In genomic region chr3:184739594-184740505, GRCh38 we compare ENCODE assay signal across 23 cellular contexts. TPM values are rescaled to one million over a fixed set of nuclear protein-coding genes. Genes with fewer than 3 reads are reported as not detected.
DNase-seq lines count a peak whose midpoint lies in the region; ATAC-seq, FAIRE-seq and TF ChIP-seq lines count a peak whose summit lies in the region.
"Had no signal": no experiment of that assay in that cellular context is flagged by ENCODE, and none has a peak within 500 bp of the region (broad histone marks: within the 10 kb centered on the region; RNA-seq: fewer than 3 reads in every experiment).

No MANE protein-coding gene starts in this region.

- no peak overlapping the region for H2AK5ac ChIP-seq in mesenchymal stem cell (ENCODE audit: low read length, severe bottlenecking)

- H3K79me1 ChIP-seq in mesenchymal stem cell (replicated peaks; ENCODE audit: low read length, poor library complexity, severe bottlenecking), result no peaks in the 10 kb centered on the region

- no peak overlapping the region for H2BK120ac ChIP-seq in mesenchymal stem cell (ENCODE audit: low read depth, low read length)

- TF ChIP-seq POLR2A in vagina (IDR thresholded peaks at IDR 0.05), result no peak

- peak overlapping the region in 1 of 2 experiments; percentile 41 for H3K18ac ChIP-seq in mesenchymal stem cell (ENCODE audit: low read depth in 1 of 2, low read length in 2 of 2)

- no peak for DNase-seq in activated T-cell treated with anti-CD3 and anti-CD28 coated beads, Interleukin-2, amount 50 U/mL, for 72 hours
- no peak for DNase-seq in activated T-cell treated with anti-CD3 and anti-CD28 coated beads, Interleukin-2, amount 50 U/mL, for 48 hours
- DNase-seq in bronchial epithelial cell (ENCODE audit: low read depth) (peak; percentile 56), mesenchymal stem cell (no peak), vagina (ENCODE audit: extremely low spot score in 2 of 2) (peak in 1 of 2 donors; percentile 34), NCI-H1105 treated with DMSO at 0.1 percent for 48 hours (lab: John Stamatoyannopoulos, UW) (no peak), NCI-H1048 (lab: John Stamatoyannopoulos, UW) (no peak)
- DNase-seq in effector CD8-positive, alpha-beta T cell (lab: John Stamatoyannopoulos, UW), result no peak
- DNase-seq: activated CD4-positive, alpha-beta T cell treated with anti-CD3 and anti-CD28 coated beads, Interleukin-2, amount 50 U/mL, for 1 hour; activated CD8-positive, alpha-beta memory T cell treated with anti-CD3 and anti-CD28 coated beads, Interleukin-2, amount 50 U/mL, for 48 hours; activated effector memory CD4-positive, alpha-beta T cell treated with anti-CD3 and anti-CD28 coated beads, Interleukin-2, amount 50 U/mL, for 16 hours; BE2C; DMS79; kidney glomerular epithelial cell; NCI-H1092; NCI-H1930; psoas muscle; substantia nigra had no signal

- H3K27ac ChIP-seq in mesenchymal stem cell (ENCODE audit: low read length, poor library complexity, severe bottlenecking) (no peak overlapping the region), vagina (peak overlapping the region; percentile 77)
- H3K27ac ChIP-seq: A549, neutrophil, psoas muscle had no signal

- H3K4me3 ChIP-seq in bronchial epithelial cell (ENCODE audit: low read depth, low read length), result no peak overlapping the region
- no peak overlapping the region for H3K4me3 ChIP-seq in mesenchymal stem cell (ENCODE audit: insufficient read depth in 1 of 2, low read depth in 1 of 2, low read length in 2 of 2)
- no peak overlapping the region for H3K4me3 ChIP-seq in vagina
- H3K4me3 ChIP-seq: A549, lung, psoas muscle had no signal

- TF ChIP-seq CTCF in bronchial epithelial cell (IDR thresholded peaks at IDR 0.05; ENCODE audit: insufficient read depth, low read length, severe bottlenecking) (no peak), vagina (IDR thresholded peaks at IDR 0.05) (no peak)

- H3K9me3 ChIP-seq in mesenchymal stem cell (ENCODE audit: control insufficient read depth, low read length) (no peaks in the 10 kb centered on the region), vagina (no peaks in the 10 kb centered on the region)
- H3K9me3 ChIP-seq: A549, BE2C, neutrophil, psoas muscle had no signal

- H3K4me1 ChIP-seq in mesenchymal stem cell (ENCODE audit: control insufficient read depth, insufficient read depth, low read depth, low read length) (peaks cover 14% of the 10 kb centered on the region), vagina (peaks cover 41% of the 10 kb centered on the region)
- H3K4me1 ChIP-seq: A549, psoas muscle had no signal

- intact Hi-C loops in vagina (cut with DNase I), result no loop called here

- no peak for FAIRE-seq in bronchial epithelial cell (lab: Jason Lieb, UNC)
- FAIRE-seq: A549, GM18507 had no signal

- no peak overlapping the region for H3K4me2 ChIP-seq in mesenchymal stem cell (ENCODE audit: low read length, poor library complexity, severe bottlenecking)
- H3K4me2 ChIP-seq: A549 had no signal

- H3K27me3 ChIP-seq in bronchial epithelial cell (ENCODE audit: control insufficient read depth, insufficient read depth, low read length), result no peaks in the 10 kb centered on the region
- peaks cover 0 to 4% of the 10 kb centered on the region in 2 experiments for H3K27me3 ChIP-seq in mesenchymal stem cell (ENCODE audit: control insufficient read depth in 1 of 2, insufficient read depth in 1 of 2, low read length in 2 of 2)
- H3K27me3 ChIP-seq in vagina, result no peaks in the 10 kb centered on the region
- H3K27me3 ChIP-seq: BE2C had no signal

- no peaks in the 10 kb centered on the region for H3K9me3 Mint-ChIP-seq in activated T-cell treated with anti-CD3 and anti-CD28 coated beads, Interleukin-2, amount 50 U/mL, for 72 hours
- H3K9me3 Mint-ChIP-seq: T-helper 2 cell treated with Interferon-gamma antibody and Interleukin-4, amounts not matched to agents 5 μg/mL and 100 μg/mL, for 36 hours had no signal

- no peak overlapping the region for H3K4ac ChIP-seq in mesenchymal stem cell (ENCODE audit: low read depth in 1 of 2, low read length in 2 of 2)

- H3K36me3 Mint-ChIP-seq in activated T-cell treated with anti-CD3 and anti-CD28 coated beads, Interleukin-2, amount 50 U/mL, for 72 hours (ENCODE audit: insufficient read depth in 2 of 2), result no peaks in the 10 kb centered on the region

- H2AFZ ChIP-seq in mesenchymal stem cell (ENCODE audit: low read depth, low read length), result no peak overlapping the region

- no peak overlapping the region for H3K27ac Mint-ChIP-seq in activated T-cell treated with anti-CD3 and anti-CD28 coated beads, Interleukin-2, amount 50 U/mL, for 72 hours
- H3K27ac Mint-ChIP-seq: T-helper 2 cell treated with Interferon-gamma antibody and Interleukin-4, amounts not matched to agents 5 μg/mL and 100 μg/mL, for 36 hours had no signal

- peak; percentile 54 to 61 for ATAC-seq in activated T-cell treated with anti-CD3 and anti-CD28 coated beads, Interleukin-2, amount 50 U/mL, for 72 hours (replicated peaks in 1 of 2)
- ATAC-seq: A549 had no signal

- H2BK15ac ChIP-seq in mesenchymal stem cell (ENCODE audit: low read depth, poor library complexity, severe bottlenecking), result no peak overlapping the region

- H3K27me3 Mint-ChIP-seq in activated T-cell treated with anti-CD3 and anti-CD28 coated beads, Interleukin-2, amount 50 U/mL, for 72 hours (ENCODE audit: low read depth), result peaks cover 7% of the 10 kb centered on the region

- no peak overlapping the region for H3K23ac ChIP-seq in mesenchymal stem cell (ENCODE audit: low read length in 2 of 2)

- H3K36me3 ChIP-seq in bronchial epithelial cell (ENCODE audit: control insufficient read depth, insufficient read depth, low read length) (no peaks in the 10 kb centered on the region), mesenchymal stem cell (ENCODE audit: control insufficient read depth in 1 of 2, insufficient read depth in 2 of 2, low read depth in 1 of 2, low read length in 2 of 2) (no peaks in the 10 kb centered on the region), vagina (no peaks in the 10 kb centered on the region)
- H3K36me3 ChIP-seq: BE2C, neutrophil had no signal

- H3K14ac ChIP-seq in mesenchymal stem cell (ENCODE audit: low read length in 2 of 2), result peak overlapping the region in 1 of 2 experiments; percentile 63

- H3K4me1 Mint-ChIP-seq in activated T-cell treated with anti-CD3 and anti-CD28 coated beads, Interleukin-2, amount 50 U/mL, for 72 hours (ENCODE audit: low read depth), result peaks cover 16% of the 10 kb centered on the region

- H3K9ac ChIP-seq in mesenchymal stem cell (ENCODE audit: low read length), result peak overlapping the region; percentile 17

- H4K8ac ChIP-seq in mesenchymal stem cell (ENCODE audit: low read length), result no peak overlapping the region

- no peak overlapping the region for H4K91ac ChIP-seq in mesenchymal stem cell (ENCODE audit: low read length)

- no peak overlapping the region for H2BK12ac ChIP-seq in mesenchymal stem cell (ENCODE audit: low read length in 2 of 2)

- no peak overlapping the region for H3K4me3 Mint-ChIP-seq in activated T-cell treated with anti-CD3 and anti-CD28 coated beads, Interleukin-2, amount 50 U/mL, for 72 hours
- H3K4me3 Mint-ChIP-seq: T-helper 2 cell treated with Interferon-gamma antibody and Interleukin-4, amounts not matched to agents 5 μg/mL and 100 μg/mL, for 36 hours had no signal

- WGBS in mesenchymal stem cell, result 95% methylated on average over 4 of the region's 5 CpGs

- no peak overlapping the region for H2BK5ac ChIP-seq in mesenchymal stem cell (ENCODE audit: low read depth, low read length, poor library complexity, severe bottlenecking)

RNA-seq across cellular contexts. Expression of gene MAGEF1, which starts 28.0 kb away (rescaled TPM):
- total RNA-seq in activated T-cell treated with anti-CD3 and anti-CD28 coated beads, Interleukin-2, amount 50 U/mL, for 72 hours, result 10 to 100 TPM; 27.9 to 28.1 TPM
- total RNA-seq in bronchial epithelial cell, result 14.2 and 15.1 TPM in 2 replicates
- 21.2 TPM for polyA plus RNA-seq in mesenchymal stem cell (2013, experiment 1 of 2)
- 22.4 TPM for polyA plus RNA-seq in mesenchymal stem cell (2013, experiment 2 of 2)
- 25.5 TPM for total RNA-seq in vagina
